15 cellular contexts compared by ENCODE assay signal in the genomic region with DNA sequence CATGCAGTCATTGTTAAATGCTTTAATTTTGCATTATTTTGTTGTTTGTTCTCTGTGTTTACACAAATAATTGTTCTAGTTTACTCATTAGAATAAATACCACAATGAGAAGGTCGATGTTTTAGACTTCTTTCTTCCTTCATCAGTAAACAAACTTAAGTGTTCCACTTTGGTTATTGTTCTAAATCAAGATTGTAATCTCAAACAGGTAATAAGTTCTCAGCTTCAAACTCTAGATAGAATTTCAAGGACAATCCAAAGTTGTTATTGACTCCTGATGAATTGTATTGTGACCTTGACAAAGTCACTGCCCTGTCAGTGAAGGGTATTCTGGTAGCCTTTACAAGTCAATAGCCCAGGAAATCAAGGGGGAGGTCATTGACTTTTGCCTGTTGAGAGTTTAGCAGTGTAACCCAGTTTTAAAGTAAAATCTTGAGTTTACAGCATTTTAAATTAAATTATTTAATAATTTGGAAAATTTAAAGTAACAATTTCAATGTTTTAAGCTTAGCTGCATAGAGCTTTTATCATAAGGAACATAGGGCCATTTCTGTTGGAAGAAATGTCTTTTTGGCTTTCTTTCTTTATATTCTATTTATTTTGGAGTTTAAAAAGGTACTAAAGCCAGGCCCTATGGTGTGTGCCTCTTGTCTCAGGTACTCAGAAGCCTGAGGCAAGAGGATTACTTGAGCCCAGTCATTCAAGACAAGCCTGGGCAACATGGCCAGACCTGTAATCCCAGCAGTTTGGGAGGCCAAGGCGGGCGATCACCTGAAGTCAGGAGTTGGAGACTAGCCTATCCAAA.
DNase-seq lines count a peak whose midpoint lies in the region; ATAC-seq and TF ChIP-seq lines count a peak whose summit lies in the region.
"Had no signal": no experiment of that assay in that cellular context is flagged by ENCODE, and none has a peak within 500 bp of the region (broad histone marks: within the 10 kb centered on the region; RNA-seq: fewer than 3 reads in every experiment).

No MANE protein-coding gene starts in this region.

- intact Hi-C loops in left lung (cut with DNase I), result no loop called here

- DNase-seq in NCI-H748 (lab: John Stamatoyannopoulos, UW; ENCODE audit: unreplicated experiment) (peak; percentile 20), NCI-H748 treated with DMSO at 0.1 percent for 48 hours (lab: John Stamatoyannopoulos, UW) (no peak), coronary artery (ENCODE audit: low spot score) (no peak), left lung (no peak), type B pancreatic cell (ENCODE audit: extremely low spot score, unreplicated experiment) (no peak), NCI-H2171 treated with DMSO at 0.1 percent for 48 hours (lab: John Stamatoyannopoulos, UW) (no peak), NOMO-1 treated with DMSO at 0.1 percent for 48 hours (lab: John Stamatoyannopoulos, UW; ENCODE audit: unreplicated experiment) (no peak)
- DNase-seq: ACHN; activated naive CD4-positive, alpha-beta T cell treated with anti-CD3 and anti-CD28 coated beads, Interleukin-2, amount 50 U/mL, for 16 hours; cerebellar nuclear complex; kidney glomerular epithelial cell; NCI-H2171; spleen had no signal

- H3K27me3 ChIP-seq in left lung, result no peaks in the 10 kb centered on the region
- H3K27me3 ChIP-seq: spleen had no signal

- H3K27me3 Mint-ChIP-seq in type B pancreatic cell, result no peaks in the 10 kb centered on the region
- H3K27me3 Mint-ChIP-seq: natural killer cell treated with Interleukin-12 subunit alpha and Interleukin-12 subunit beta and Interleukin-15 and Interleukin-18, amount 100 ng/mL, for 72 hours had no signal

- H3K9me3 Mint-ChIP-seq in type B pancreatic cell, result peaks cover 8% of the 10 kb centered on the region
- H3K9me3 Mint-ChIP-seq: natural killer cell treated with Interleukin-12 subunit alpha and Interleukin-12 subunit beta and Interleukin-15 and Interleukin-18, amount 100 ng/mL, for 72 hours had no signal

- peak overlapping the region; percentile 43 for H3K27ac Mint-ChIP-seq in type B pancreatic cell

- H3K27ac ChIP-seq in coronary artery (peak overlapping the region; percentile 39 to 71), left lung (peak overlapping the region; percentile 28 to 37)

- H3K4me1 ChIP-seq in left lung, result peaks cover 5 to 11% of the 10 kb centered on the region in 2 donors

- H3K36me3 Mint-ChIP-seq in type B pancreatic cell, result peaks cover 13% of the 10 kb centered on the region
- H3K36me3 Mint-ChIP-seq: natural killer cell treated with Interleukin-12 subunit alpha and Interleukin-12 subunit beta and Interleukin-15 and Interleukin-18, amount 100 ng/mL, for 72 hours had no signal

- peak overlapping the region; percentile 29 for H3K4me3 Mint-ChIP-seq in type B pancreatic cell
- H3K4me3 Mint-ChIP-seq: natural killer cell treated with Interleukin-12 subunit alpha and Interleukin-12 subunit beta and Interleukin-15 and Interleukin-18, amount 100 ng/mL, for 72 hours had no signal

- peak; percentile 66 for ATAC-seq in left lung
- ATAC-seq in HG02623 (IDR thresholded peaks at IDR 0.05; ENCODE audit: unreplicated experiment), result no peak
- ATAC-seq: natural killer cell treated with Interleukin-12 subunit alpha and Interleukin-12 subunit beta and Interleukin-15 and Interleukin-18, amount 100 ng/mL, for 72 hours had no signal

- H3K4me3 ChIP-seq in coronary artery (no peak overlapping the region), left lung (no peak overlapping the region)
- H3K4me3 ChIP-seq: spleen had no signal

- H3K9me3 ChIP-seq in left lung, result no peaks in the 10 kb centered on the region
- H3K9me3 ChIP-seq: spleen had no signal

- peaks cover 59% of the 10 kb centered on the region for H3K4me1 Mint-ChIP-seq in type B pancreatic cell (ENCODE audit: unreplicated experiment)

- no peaks in the 10 kb centered on the region for H3K36me3 ChIP-seq in left lung

- TF ChIP-seq CTCF in coronary artery (IDR thresholded peaks at IDR 0.05), result no peak
- TF ChIP-seq CTCF in left lung (IDR thresholded peaks at IDR 0.05), result no peak
- no peak for TF ChIP-seq CTCF in type B pancreatic cell (conservative IDR thresholded peaks at IDR 0.05)
